In the genomic region with DNA sequence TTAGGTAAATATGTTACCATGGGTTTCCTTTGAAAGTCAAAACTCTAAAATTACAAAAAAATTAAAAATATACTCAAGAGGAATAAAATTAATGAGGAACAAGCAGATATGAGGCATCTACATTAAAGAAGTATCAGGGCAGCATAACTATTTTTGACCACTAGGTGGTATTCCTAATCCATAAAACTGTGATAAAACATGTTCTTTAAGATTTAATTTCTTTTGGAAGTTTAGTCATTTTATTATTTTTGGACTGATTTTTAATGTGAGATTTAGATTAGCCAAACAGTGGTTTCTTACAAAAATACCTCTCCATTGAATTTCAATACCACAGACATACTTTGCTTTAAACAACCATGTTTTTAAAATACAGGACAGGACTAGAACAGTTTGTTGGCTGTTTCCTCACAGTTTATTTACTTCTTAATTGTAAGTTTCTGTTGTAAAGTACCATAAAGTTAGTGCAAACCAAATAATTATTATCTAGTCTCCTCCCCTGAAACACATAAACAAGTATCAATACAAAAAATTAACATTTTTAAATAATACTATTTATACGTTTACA, we compare ENCODE assay signal across 9 cellular contexts. TPM values are rescaled to one million over a fixed set of nuclear protein-coding genes. Genes with fewer than 3 reads are reported as not detected.
A peak's percentile ranks its signal among the peaks of the same experiment; 100 is the strongest.
DNase-seq lines count a peak whose midpoint lies in the region; ATAC-seq and TF ChIP-seq lines count a peak whose summit lies in the region.
"Had no signal": no experiment of that assay in that cellular context is flagged by ENCODE, and none has a peak within 500 bp of the region (broad histone marks: within the 10 kb centered on the region; RNA-seq: fewer than 3 reads in every experiment).

No MANE protein-coding gene starts in this region.

- H3K27me3 ChIP-seq in GM06990 (replicated peaks; ENCODE audit: control insufficient read depth, insufficient read depth, low read length) (no peaks in the 10 kb centered on the region), KMS-11 (ENCODE audit: insufficient read depth, low read depth) (no peaks in the 10 kb centered on the region), ascending aorta (no peaks in the 10 kb centered on the region)

- H4K20me1 ChIP-seq in KMS-11 (ENCODE audit: insufficient read depth): no peaks in the 10 kb centered on the region

- H3K4me3 ChIP-seq in GM06990 (replicated peaks; ENCODE audit: low read depth, low read length): no peak overlapping the region
- H3K4me3 ChIP-seq in KMS-11 (IDR thresholded peaks at IDR 0.05; ENCODE audit: insufficient read depth, low read depth, low read length): no peak overlapping the region
- no peak overlapping the region for H3K4me3 ChIP-seq in ascending aorta

- intact Hi-C loops in ascending aorta (cut with DNase I) (loop anchor here (10.0 kb wide), 2 partner anchors 1049 to 1921 kb away; no protein-coding TSS in a partner anchor), sciatic nerve (cut with DNase I) (no loop called here)

- H3K4me1 ChIP-seq in KMS-11 (ENCODE audit: low read depth, poor library complexity, severe bottlenecking): no peaks in the 10 kb centered on the region
- no peaks in the 10 kb centered on the region for H3K4me1 ChIP-seq in ascending aorta

- no peak overlapping the region for H3K4me2 ChIP-seq in KMS-11

- peak; percentile 46 for TF ChIP-seq CTCF in GM06990 (IDR thresholded peaks at IDR 0.05; ENCODE audit: insufficient read depth, low read length, poor library complexity, severe bottlenecking)
- TF ChIP-seq CTCF in KMS-11 (conservative IDR thresholded peaks at IDR 0.05; ENCODE audit: low read depth, low read length): peak; percentile 68
- TF ChIP-seq CTCF in ascending aorta (IDR thresholded peaks at IDR 0.05): peak; percentile 16 to 46 (median 32)

- DNase-seq in GM06990 (ENCODE audit: extremely low read depth, insufficient read length) (no peak), ascending aorta (ENCODE audit: low spot score in 2 of 2) (no peak), lung microvascular endothelial cell (ENCODE audit: low read depth in 2 of 2) (peak; percentile 36 to 58), sciatic nerve (ENCODE audit: low spot score) (no peak)
- DNase-seq in stimulated activated CD4-positive, alpha-beta T cell treated with anti-CD3 and anti-CD28 coated beads, Interleukin-2, amount 100 ng/mL, for 24 hours: no peak

- no peak overlapping the region for H3K9ac ChIP-seq in KMS-11

- H3K27ac ChIP-seq in KMS-11 (no peak overlapping the region), ascending aorta (no peak overlapping the region)

- H3K9me3 ChIP-seq in ascending aorta: no peaks in the 10 kb centered on the region

- H3K36me3 ChIP-seq in GM06990 (ENCODE audit: control insufficient read depth, insufficient read depth, low read length) (no peaks in the 10 kb centered on the region), KMS-11 (ENCODE audit: insufficient read depth) (no peaks in the 10 kb centered on the region), ascending aorta (no peaks in the 10 kb centered on the region)

- H3K79me2 ChIP-seq in KMS-11 (ENCODE audit: insufficient read depth, low read depth): no peaks in the 10 kb centered on the region

- H2AFZ ChIP-seq in KMS-11 (ENCODE audit: low read depth): no peak overlapping the region

- ATAC-seq in HG02610 (IDR thresholded peaks at IDR 0.05; ENCODE audit: unreplicated experiment) (no peak), sciatic nerve (no peak), GM18517 (IDR thresholded peaks at IDR 0.05; ENCODE audit: unreplicated experiment) (no peak)

RNA-seq across cellular contexts. Expression of a gene that starts 49.8 kb away (rescaled TPM):
- total RNA-seq in ascending aorta: not detected
- total RNA-seq in lung microvascular endothelial cell: under 0.01 and 0.99 TPM in 2 replicates
- total RNA-seq in sciatic nerve: not detected
- total RNA-seq: T-helper 2 cell treated with Interferon-gamma antibody and Interleukin-4, amounts not matched to agents 100 ng/mL and 5 ng/mL, for 36 hours had no signal

Comparison
In these comparisons a context has a peak if more than half of its experiments do, and no peak if none do; other contexts are left out.
1. DNase-seq: peak in lung microvascular endothelial cell (2 of 2); none in GM06990 (single experiment), ascending aorta (0 of 2), sciatic nerve (single experiment) and stimulated activated CD4-positive, alpha-beta T cell treated with anti-CD3 and anti-CD28 coated beads, Interleukin-2, amount 100 ng/mL, for 24 hours (0 of 2).
2. Peak in every context shown above with its lines, with median percentiles within 50 percentile points of each other: CTCF ChIP-seq.